ENCODE assay signal across 10 cellular contexts in the genomic region with DNA sequence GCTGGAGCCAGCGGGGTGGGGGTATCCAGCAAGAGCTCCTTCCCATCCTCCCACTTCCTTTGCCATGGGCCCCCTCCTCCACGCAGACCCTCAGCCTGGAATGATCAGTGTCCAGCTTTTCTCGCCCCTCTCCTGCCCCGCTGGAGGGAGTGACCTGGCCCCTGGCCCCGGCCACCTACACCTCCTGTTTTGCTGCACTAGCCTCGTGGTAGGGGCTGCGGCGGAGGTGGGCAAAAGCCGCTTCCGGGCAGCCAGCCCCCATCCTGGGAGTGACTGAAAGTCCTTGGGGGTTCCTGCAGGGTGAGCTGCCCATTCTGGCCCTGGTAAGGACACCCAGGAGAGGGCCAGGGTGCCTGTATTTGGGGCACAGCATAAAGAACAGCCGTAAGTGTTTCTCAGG.
A peak's percentile ranks its signal among the peaks of the same experiment; 100 is the strongest.
DNase-seq lines count a peak whose midpoint lies in the region; ATAC-seq, FAIRE-seq and TF ChIP-seq lines count a peak whose summit lies in the region.
"Had no signal": no experiment of that assay in that cellular context is flagged by ENCODE, and none has a peak within 500 bp of the region (broad histone marks: within the 10 kb centered on the region; RNA-seq: fewer than 3 reads in every experiment).

No MANE protein-coding gene starts in this region.

- ATAC-seq in HepG2, result no peak
- ATAC-seq in right lobe of liver, result no peak
- no peak for ATAC-seq in activated naive CD8-positive, alpha-beta T cell treated with anti-CD3 and anti-CD28 coated beads, Interleukin-2, amount 50 U/mL, for 24 hours

- no peak overlapping the region for H3K9ac ChIP-seq in HepG2 (ENCODE audit: insufficient read depth, low read depth, low read length)

- H4K20me1 ChIP-seq in HepG2 (ENCODE audit: insufficient read depth, low read length), result peaks cover 48% of the 10 kb centered on the region; the same call in 1 of the 2 replicates

- H3K27me3 ChIP-seq in HepG2 (ENCODE audit: control insufficient read depth in 1 of 2, insufficient read depth in 2 of 2, low read length in 2 of 2) (no peaks in the 10 kb centered on the region), right lobe of liver (no peaks in the 10 kb centered on the region), uterus (no peaks in the 10 kb centered on the region)

- no peaks in the 10 kb centered on the region for H3K4me1 ChIP-seq in HepG2 (ENCODE audit: insufficient read depth, low read length)
- H3K4me1 ChIP-seq in right lobe of liver, result peaks cover 0 to 36% (median 5%) of the 10 kb centered on the region in 4 donors
- H3K4me1 ChIP-seq in mesodermal cell (ENCODE audit: control insufficient read depth, insufficient read depth, low read length, poor library complexity, severe bottlenecking), result peaks cover 81% of the 10 kb centered on the region
- peaks cover 22 to 54% of the 10 kb centered on the region in 2 donors for H3K4me1 ChIP-seq in uterus

- POLR2A ChIA-PET in HepG2 (lab: Yijun Ruan, JAX), result interaction anchor here (1.0 to 3.2 kb wide), 2 partner anchors 14 to 17 kb away, joined by 3 to 11 read pairs; no protein-coding TSS in a partner anchor

- no peak for DNase-seq in HepG2 (ENCODE audit: low spot score)
- DNase-seq in right lobe of liver, result no peak
- no peak for DNase-seq in activated naive CD8-positive, alpha-beta T cell treated with anti-CD3 and anti-CD28 coated beads, Interleukin-2, amount 50 U/mL, for 24 hours
- no peak for DNase-seq in uterus
- DNase-seq in pons (ENCODE audit: low spot score), result no peak
- DNase-seq in NK-92 treated with Interleukin-12 subunit alpha and Interleukin-12 subunit beta, amount 100 ng/mL, for 24 hours (lab: John Stamatoyannopoulos, UW), result no peak
- DNase-seq in D341Med (ENCODE audit: low spot score), result no peak
- DNase-seq: activated naive CD4-positive, alpha-beta T cell; Calu3 had no signal

- H3K4me1 Mint-ChIP-seq in activated naive CD8-positive, alpha-beta T cell treated with anti-CD3 and anti-CD28 coated beads, Interleukin-2, amount 50 U/mL, for 24 hours, result peaks cover 97% of the 10 kb centered on the region

- peak overlapping the region; percentile 79 for H3K4me3 Mint-ChIP-seq in activated naive CD8-positive, alpha-beta T cell treated with anti-CD3 and anti-CD28 coated beads, Interleukin-2, amount 50 U/mL, for 24 hours

- peaks cover 27 to 82% of the 10 kb centered on the region in 2 experiments for H3K36me3 ChIP-seq in HepG2 (replicated peaks in 1 of 2; ENCODE audit: control insufficient read depth in 1 of 2, insufficient read depth in 2 of 2, low read length in 2 of 2)
- no peaks in the 10 kb centered on the region for H3K36me3 ChIP-seq in right lobe of liver
- peaks cover 24% of the 10 kb centered on the region for H3K36me3 ChIP-seq in mesodermal cell (ENCODE audit: control insufficient read depth, insufficient read depth, low read length)
- H3K36me3 ChIP-seq in uterus, result no peaks in the 10 kb centered on the region

- H3K36me3 Mint-ChIP-seq in activated naive CD8-positive, alpha-beta T cell treated with anti-CD3 and anti-CD28 coated beads, Interleukin-2, amount 50 U/mL, for 24 hours (ENCODE audit: low read depth), result no peaks in the 10 kb centered on the region

- TF ChIP-seq EP300 in HepG2 (IDR thresholded peaks at IDR 0.05; ENCODE audit: low read depth in 2 of 2, low read length in 2 of 2) (no peak), HepG2 (CRISPR knock-in tag; IDR thresholded peaks at IDR 0.05; ENCODE audit: borderline replicate concordance) (no peak)

- no peak overlapping the region for H2AFZ ChIP-seq in HepG2 (ENCODE audit: low read length)

- no peak overlapping the region for H3K27ac Mint-ChIP-seq in activated naive CD8-positive, alpha-beta T cell treated with anti-CD3 and anti-CD28 coated beads, Interleukin-2, amount 50 U/mL, for 24 hours

- in situ Hi-C loops in HepG2 (cut with HindIII; ENCODE audit: extremely low pct_ligation_motif_present, low pct_unique_long_range_greater_than_20kb), result no loop called here

- H3K4me2 ChIP-seq in HepG2 (ENCODE audit: low read depth, low read length), result no peak overlapping the region

- H3K27me3 Mint-ChIP-seq in activated naive CD8-positive, alpha-beta T cell treated with anti-CD3 and anti-CD28 coated beads, Interleukin-2, amount 50 U/mL, for 24 hours, result no peaks in the 10 kb centered on the region

- TF ChIP-seq CTCF in HepG2 (CRISPR knock-in tag; IDR thresholded peaks at IDR 0.05), result no peak
- no peak for TF ChIP-seq CTCF in right lobe of liver (IDR thresholded peaks at IDR 0.05)
- no peak for TF ChIP-seq CTCF in uterus (IDR thresholded peaks at IDR 0.05)

- no peaks in the 10 kb centered on the region for H3K9me3 Mint-ChIP-seq in activated naive CD8-positive, alpha-beta T cell treated with anti-CD3 and anti-CD28 coated beads, Interleukin-2, amount 50 U/mL, for 24 hours

- no peak for TF ChIP-seq POLR2A in HepG2 (IDR thresholded peaks at IDR 0.05; ENCODE audit: insufficient read depth in 1 of 2, low read depth in 2 of 2, low read length in 2 of 2)
- TF ChIP-seq POLR2A in right lobe of liver (IDR thresholded peaks at IDR 0.05), result no peak
- no peak for TF ChIP-seq POLR2A in uterus (IDR thresholded peaks at IDR 0.05)

- intact Hi-C loops in HepG2 (cut with micrococcal nuclease; ENCODE audit: unreplicated experiment) (no loop called here), right lobe of liver (cut with DNase I) (loop anchor here in 1 of 2 donors (5.0 kb wide), 1 partner anchor 56 kb away; no protein-coding TSS in a partner anchor), uterus (cut with DNase I; ENCODE audit: low total_unique reads) (no loop called here)

- BruUV-seq in HepG2 (replicated peaks; lab: Mats Ljungman, UMichigan), result no TSS peak

- CTCF ChIA-PET in HepG2 (lab: Yijun Ruan, JAX; ENCODE audit: low intra/inter-chr PET ratio, low total read pairs), result no interaction called here

- no peaks in the 10 kb centered on the region for H3K9me3 ChIP-seq in HepG2 (ENCODE audit: low read length)
- no peaks in the 10 kb centered on the region for H3K9me3 ChIP-seq in right lobe of liver
- H3K9me3 ChIP-seq in mesodermal cell (ENCODE audit: control insufficient read depth, low read length), result no peaks in the 10 kb centered on the region
- no peaks in the 10 kb centered on the region for H3K9me3 ChIP-seq in uterus

- H3K27ac ChIP-seq in HepG2 (ENCODE audit: extremely low read length, insufficient read depth, low read length) (no peak overlapping the region), right lobe of liver (no peak overlapping the region), mesodermal cell (ENCODE audit: low read depth, low read length, severe bottlenecking) (peak overlapping the region; percentile 81), uterus (peak overlapping the region; percentile 41 to 71)

- H3K4me3 ChIP-seq in HepG2 (replicated peaks in 1 of 3; ENCODE audit: insufficient read depth in 1 of 3, low read depth in 2 of 3, low read length in 3 of 3), result no peak overlapping the region
- no peak overlapping the region for H3K4me3 ChIP-seq in right lobe of liver
- peak overlapping the region; percentile 19 for H3K4me3 ChIP-seq in mesodermal cell (ENCODE audit: extremely low read depth, insufficient read depth, low read length, poor library complexity, severe bottlenecking)
- no peak overlapping the region for H3K4me3 ChIP-seq in uterus

- peaks cover 45% of the 10 kb centered on the region for H3K79me2 ChIP-seq in HepG2 (ENCODE audit: insufficient read depth, low read length)

- 96% methylated on average over 11 of the region's 11 CpGs for WGBS in HepG2 (ENCODE audit: low lambda C conversion rate)
- whole genome bisulfite sequencing in right lobe of liver (ENCODE audit: insufficient coverage, low coverage, low lambda C conversion rate, missing lambda C conversion rate), result 41% methylated on average over 5 of the region's 11 CpGs
- 30 to 66% methylated on average over 6 to 9 of the region's 11 CpGs for WGBS in mesodermal cell (ENCODE audit: insufficient coverage in 2 of 2), 2 experiments

- no peak for TF ChIP-seq RAD21 in HepG2 (CRISPR knock-in tag; IDR thresholded peaks at IDR 0.05)

- FAIRE-seq in HepG2 (lab: Jason Lieb, UNC), result no peak

TF ChIP-seq in HepG2, 621 proteins besides CTCF, POLR2A, EP300 and RAD21:
- TF ChIP-seq, protein P1, sequence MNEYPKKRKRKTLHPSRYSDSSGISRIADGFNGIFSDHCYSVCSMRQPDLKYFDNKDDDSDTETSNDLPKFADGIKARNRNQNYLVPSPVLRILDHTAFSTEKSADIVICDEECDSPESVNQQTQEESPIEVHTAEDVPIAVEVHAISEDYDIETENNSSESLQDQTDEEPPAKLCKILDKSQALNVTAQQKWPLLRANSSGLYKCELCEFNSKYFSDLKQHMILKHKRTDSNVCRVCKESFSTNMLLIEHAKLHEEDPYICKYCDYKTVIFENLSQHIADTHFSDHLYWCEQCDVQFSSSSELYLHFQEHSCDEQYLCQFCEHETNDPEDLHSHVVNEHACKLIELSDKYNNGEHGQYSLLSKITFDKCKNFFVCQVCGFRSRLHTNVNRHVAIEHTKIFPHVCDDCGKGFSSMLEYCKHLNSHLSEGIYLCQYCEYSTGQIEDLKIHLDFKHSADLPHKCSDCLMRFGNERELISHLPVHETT (CRISPR knock-in tag; conservative IDR thresholded peaks at IDR 0.05), result no peak
- 0 out of 2 replicates have a peak, but pooled peaks have one; percentile 30 for TF ChIP-seq PCBP1 (IDR thresholded peaks at IDR 0.05; ENCODE audit: borderline replicate concordance, low read depth, low read length)
- peak; percentile 70 for TF ChIP-seq AGO2 (optimal IDR thresholded peaks at IDR 0.05; ENCODE audit: low read depth, low read length)
- TF ChIP-seq FOSL2 (CRISPR knock-in tag; IDR thresholded peaks at IDR 0.05), result no peak

Comparison
In these comparisons a context has a peak if more than half of its experiments do, and no peak if none do; other contexts are left out.
1. H3K27ac ChIP-seq: peak in mesodermal cell (single experiment) and uterus (2 of 2); none in HepG2 (single experiment) and right lobe of liver (0 of 3).